28 cellular contexts compared by ENCODE assay signal in genomic region chr2:88177556-88177955, GRCh38. TPM values are rescaled to one million over a fixed set of nuclear protein-coding genes. Genes with fewer than 3 reads are reported as not detected.
DNase-seq lines count a peak whose midpoint lies in the region; ATAC-seq, FAIRE-seq and TF ChIP-seq lines count a peak whose summit lies in the region.
"Had no signal": no experiment of that assay in that cellular context is flagged by ENCODE, and none has a peak within 500 bp of the region (broad histone marks: within the 10 kb centered on the region; RNA-seq: fewer than 3 reads in every experiment).

No MANE protein-coding gene starts in this region.

- TF ChIP-seq CTCF in astrocyte (IDR thresholded peaks at IDR 0.05; ENCODE audit: insufficient read depth, low read depth, low read length) (no peak), heart right ventricle (IDR thresholded peaks at IDR 0.05) (no peak), PC-9 (conservative IDR thresholded peaks at IDR 0.05) (no peak)

- H3K9me3 Mint-ChIP-seq in astrocyte (ENCODE audit: unreplicated experiment): no peaks in the 10 kb centered on the region
- H3K9me3 Mint-ChIP-seq: activated B cell treated with CpG ODN at 0.5 μM for 24 hours, brain, neural progenitor cell had no signal

- peak in 7 of 8 donors; percentile 38 to 70 (median 59) for ATAC-seq in heart right ventricle
- no peak for ATAC-seq in GM19023 (IDR thresholded peaks at IDR 0.05; ENCODE audit: unreplicated experiment)
- ATAC-seq in HG02588 (IDR thresholded peaks at IDR 0.05; ENCODE audit: unreplicated experiment): no peak
- ATAC-seq: HCT116 had no signal

- peaks cover 18% of the 10 kb centered on the region for H3K4me1 Mint-ChIP-seq in astrocyte (ENCODE audit: low read depth, unreplicated experiment)
- H3K4me1 Mint-ChIP-seq: brain, neural progenitor cell had no signal

- no peak overlapping the region for H3K9ac ChIP-seq in astrocyte (ENCODE audit: low read length)
- H3K9ac ChIP-seq: neural progenitor cell had no signal

- POLR2A ChIA-PET in PC-9 (lab: Charles Lee; ENCODE audit: unreplicated experiment): no interaction called here

- H4K20me1 ChIP-seq in astrocyte (ENCODE audit: insufficient read depth, low read length): no peaks in the 10 kb centered on the region
- H4K20me1 ChIP-seq in PC-9 (ENCODE audit: insufficient read depth): no peaks in the 10 kb centered on the region

- no peak overlapping the region for H3K4me2 ChIP-seq in astrocyte (ENCODE audit: low read length)
- H3K4me2 ChIP-seq in PC-9: no peak overlapping the region
- H3K4me2 ChIP-seq: neural progenitor cell had no signal

- H3K9me3 ChIP-seq in astrocyte (ENCODE audit: insufficient read depth, low read depth, low read length) (no peaks in the 10 kb centered on the region), heart right ventricle (no peaks in the 10 kb centered on the region), PC-9 (ENCODE audit: insufficient read depth, low read depth) (no peaks in the 10 kb centered on the region)
- H3K9me3 ChIP-seq: Peyer's patch, spleen had no signal

- H3K27ac Mint-ChIP-seq in astrocyte (ENCODE audit: unreplicated experiment): peak overlapping the region; percentile 11
- H3K27ac Mint-ChIP-seq: activated B cell treated with CpG ODN at 0.5 μM for 24 hours; activated naive CD8-positive, alpha-beta T cell treated with anti-CD3 and anti-CD28 coated beads, Interleukin-2, amount 10 ng/mL, durations not matched to agents 7 days and 5 days; neural progenitor cell had no signal

- H3F3A ChIP-seq in PC-9 (ENCODE audit: insufficient read depth, low read depth): 0 out of 2 replicates have a peak, but pooled peaks cover 4% of the 10 kb centered on the region

- peak overlapping the region; percentile 30 for H3K27ac ChIP-seq in astrocyte (ENCODE audit: low read depth, low read length)
- H3K27ac ChIP-seq in heart right ventricle: peak overlapping the region in 6 of 10 donors; percentile 13 to 79 (median 62)
- no peak overlapping the region for H3K27ac ChIP-seq in PC-9
- H3K27ac ChIP-seq: neural progenitor cell, spleen had no signal

- no TSS peak for BruUV-seq in PC-9 (replicated peaks; lab: Mats Ljungman, UMichigan)

- H3K9me2 ChIP-seq in PC-9 (ENCODE audit: insufficient read depth): no peaks in the 10 kb centered on the region; the same call in 1 of the 2 replicates

- H3K27me3 ChIP-seq in astrocyte (ENCODE audit: insufficient read depth, low read length) (no peaks in the 10 kb centered on the region), heart right ventricle (peaks cover 0 to 3% (median 0%) of the 10 kb centered on the region in 7 donors), PC-9 (ENCODE audit: insufficient read depth, low read depth) (no peaks in the 10 kb centered on the region)
- H3K27me3 ChIP-seq: Peyer's patch, spleen had no signal

- no peak overlapping the region for H3K4me3 ChIP-seq in astrocyte (ENCODE audit: insufficient read depth, low read depth, low read length)
- no peak overlapping the region for H3K4me3 ChIP-seq in heart right ventricle
- H3K4me3 ChIP-seq in PC-9: no peak overlapping the region
- H3K4me3 ChIP-seq: neural progenitor cell, Peyer's patch, spleen had no signal

- intact Hi-C loops in heart right ventricle (cut with DNase I): no loop called here
- intact Hi-C loops in PC-9 (cut with micrococcal nuclease; ENCODE audit: unreplicated experiment): no loop called here

- H3K4me1 ChIP-seq in astrocyte (ENCODE audit: insufficient read depth, low read length) (peaks cover 6% of the 10 kb centered on the region), heart right ventricle (peaks cover 0 to 25% (median 15%) of the 10 kb centered on the region in 9 donors), PC-9 (replicated peaks; ENCODE audit: insufficient read depth) (no peaks in the 10 kb centered on the region)
- H3K4me1 ChIP-seq: neural progenitor cell had no signal

- H3K4me3 Mint-ChIP-seq in astrocyte (ENCODE audit: unreplicated experiment): no peak overlapping the region
- H3K4me3 Mint-ChIP-seq: activated B cell treated with CpG ODN at 0.5 μM for 24 hours; activated naive CD8-positive, alpha-beta T cell treated with anti-CD3 and anti-CD28 coated beads, Interleukin-2, amount 10 ng/mL, durations not matched to agents 7 days and 5 days; brain; CD8-positive, alpha-beta memory T cell; neural progenitor cell had no signal

- 63 to 71% methylated on average over 3 of the region's 3 CpGs for WGBS in heart right ventricle, 2 donors

- H2AFZ ChIP-seq in astrocyte (ENCODE audit: low read depth, low read length): no peak overlapping the region
- no peak overlapping the region for H2AFZ ChIP-seq in PC-9
- H2AFZ ChIP-seq: neural progenitor cell had no signal

- CTCF ChIA-PET in PC-9 (lab: Charles Lee): no interaction called here

- H3K36me3 Mint-ChIP-seq in astrocyte (ENCODE audit: low read depth, unreplicated experiment): peaks cover 13% of the 10 kb centered on the region
- H3K36me3 Mint-ChIP-seq: brain; CD8-positive, alpha-beta memory T cell; neural progenitor cell had no signal

- H3K36me3 ChIP-seq in astrocyte (ENCODE audit: insufficient read depth, low read length): no peaks in the 10 kb centered on the region
- H3K36me3 ChIP-seq in heart right ventricle: peaks cover 0 to 10% (median 0%) of the 10 kb centered on the region in 9 donors
- no peaks in the 10 kb centered on the region for H3K36me3 ChIP-seq in PC-9 (ENCODE audit: low read depth)
- H3K36me3 ChIP-seq: neural progenitor cell had no signal

- H3K79me2 ChIP-seq in astrocyte (ENCODE audit: insufficient read depth, low read length) (no peaks in the 10 kb centered on the region), PC-9 (ENCODE audit: low read depth) (no peaks in the 10 kb centered on the region)

- peak; percentile 39 for DNase-seq in EH (ENCODE audit: low read depth)
- peak; percentile 20 for DNase-seq in astrocyte (ENCODE audit: low read depth)
- no peak for DNase-seq in heart right ventricle
- DNase-seq in renal cortical epithelial cell (ENCODE audit: low read depth): peak; percentile 97
- DNase-seq in C1 segment of cervical spinal cord (lab: John Stamatoyannopoulos, UW): no peak
- DNase-seq in PC-9: no peak
- DNase-seq: activated B cell treated with CpG ODN at 0.5 μM for 24 hours; activated CD4-positive, alpha-beta T cell treated with anti-CD3 and anti-CD28 coated beads, Interleukin-2, amount 50 U/mL, for 4 hours; activated naive CD8-positive, alpha-beta T cell treated with anti-CD3 and anti-CD28 coated beads, Interleukin-2, amount 10 ng/mL, durations not matched to agents 7 days and 5 days; CD8-positive, alpha-beta memory T cell; DMS153; GF-D8; NCI-H2107; NCI-H510A treated with DMSO at 0.1 percent for 48 hours; Peyer's patch; spleen; stimulated activated CD4-positive, alpha-beta T cell treated with anti-CD3 and anti-CD28 coated beads, Interleukin-4, amount 100 ng/mL, for 1 hour; stimulated activated naive CD4-positive, alpha-beta T cell treated with Interleukin-2 at 50 U/mL for 16 hours had no signal

- H3K27me3 Mint-ChIP-seq in astrocyte (ENCODE audit: low read depth, unreplicated experiment): peaks cover 3% of the 10 kb centered on the region
- H3K27me3 Mint-ChIP-seq: activated B cell treated with CpG ODN at 0.5 μM for 24 hours had no signal

- no peak for FAIRE-seq in astrocyte (lab: Jason Lieb, UNC)
- FAIRE-seq: colon had no signal

RNA-seq across cellular contexts. Expression of gene THNSL2, which starts 7.4 kb away (rescaled TPM):
- total RNA-seq in astrocyte (14.5 and 16.4 TPM in 2 replicates), heart right ventricle (10 to 100 TPM in 8 of 10 donors, 1 to 10 TPM in 2; 4.2 to 29.7 (median 16.8) TPM), renal cortical epithelial cell (1.9 and 14.2 TPM in 2 replicates), PC-9 (2021) (38.5 and 52.3 TPM in 2 replicates)
- 10 to 100 TPM in 1 of 2 donors, 1 to 10 TPM in 1; 9.8 to 23.3 TPM for polyA plus RNA-seq in heart right ventricle
- polyA plus RNA-seq: CD8-positive, alpha-beta memory T cell had no signal

RNA-seq across cellular contexts. Expression of gene FABP1, which starts 49.7 kb away (rescaled TPM):
- total RNA-seq in astrocyte (not detected in 2 replicates), heart right ventricle (not detected), renal cortical epithelial cell (not detected in 2 replicates), PC-9 (2021) (not detected in 2 replicates)
- 1 to 10 TPM in 1 of 2 donors, under 1 TPM in 1; 0.14 to 1.1 TPM for polyA plus RNA-seq in heart right ventricle
- total RNA-seq: activated B cell treated with CpG ODN at 0.5 μM for 24 hours; activated naive CD8-positive, alpha-beta T cell treated with anti-CD3 and anti-CD28 coated beads, Interleukin-2, amount 10 ng/mL, durations not matched to agents 7 days and 5 days; CD8-positive, alpha-beta memory T cell; fibroblast of lung; lower leg skin; mononuclear cell; pulmonary artery endothelial cell; spleen had no signal
- polyA plus RNA-seq: CD8-positive, alpha-beta memory T cell; fibroblast of lung had no signal

Comparison
In these comparisons a context has a peak if more than half of its experiments do, and no peak if none do; other contexts are left out.
1. DNase-seq: peak in EH (single experiment), astrocyte (single experiment) and renal cortical epithelial cell (single experiment); none in heart right ventricle (0 of 2), C1 segment of cervical spinal cord (0 of 14) and PC-9 (0 of 2).
2. ATAC-seq: peak in heart right ventricle (7 of 8); none in GM19023 (single experiment) and HG02588 (single experiment).